ENCODE assay signal across 8 cellular contexts in the genomic region with DNA sequence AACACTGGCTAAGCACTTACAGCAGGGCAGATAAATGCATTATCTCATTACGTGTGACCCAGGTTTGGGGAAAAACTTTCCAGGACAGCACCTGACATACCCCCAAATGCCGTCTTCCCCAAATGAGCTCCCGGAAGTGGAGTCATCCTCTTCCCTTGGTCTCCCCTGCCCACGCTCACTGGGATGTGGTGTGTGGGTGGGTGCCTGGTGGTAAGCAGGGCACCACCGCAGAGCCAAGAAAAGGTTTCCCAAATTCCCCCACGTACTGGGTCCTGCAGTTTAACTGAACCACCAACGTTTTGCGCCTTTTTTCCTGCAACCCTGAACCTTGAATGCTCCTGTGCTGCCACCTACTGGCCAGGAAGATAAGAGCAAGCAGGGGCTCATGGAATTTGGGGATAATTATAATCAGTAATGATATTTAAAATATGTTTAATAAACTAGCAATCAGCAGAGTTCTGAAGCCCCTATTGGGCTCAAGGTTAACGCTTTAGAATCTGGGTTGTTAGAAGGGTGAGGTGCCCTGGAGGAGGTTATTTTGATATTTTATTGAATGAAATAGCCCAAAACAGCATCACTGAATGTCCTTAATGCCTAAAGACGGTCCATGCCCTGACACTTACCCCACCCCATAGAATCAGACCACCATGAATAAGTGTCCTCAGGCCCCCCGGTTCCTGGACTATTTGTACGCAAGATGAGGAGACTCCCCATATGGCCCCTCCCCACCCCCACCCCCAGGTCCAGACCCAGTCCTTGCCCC. TPM values are rescaled to one million over a fixed set of nuclear protein-coding genes. Genes with fewer than 3 reads are reported as not detected.
DNase-seq lines count a peak whose midpoint lies in the region; ATAC-seq, FAIRE-seq and TF ChIP-seq lines count a peak whose summit lies in the region.

No MANE protein-coding gene starts in this region.

- ATAC-seq in A549: peak; percentile 25 to 73; a peak in 4 of 6 replicates
- no peak for ATAC-seq in GM21381 (IDR thresholded peaks at IDR 0.05; ENCODE audit: unreplicated experiment)

- TF ChIP-seq EP300 in A549 (IDR thresholded peaks at IDR 0.05): no peak

- no peaks in the 10 kb centered on the region for H3K9me3 ChIP-seq in A549

- H3K36me3 Mint-ChIP-seq in mesothelial cell of epicardium: no peaks in the 10 kb centered on the region

- peak overlapping the region; percentile 14; the same call in 1 of the 3 replicates for H3K4me3 ChIP-seq in A549

- H3K27ac Mint-ChIP-seq in mesothelial cell of epicardium: no peak overlapping the region

- H3K4me1 ChIP-seq in A549: 0 out of 3 replicates have a peak, but pooled peaks cover 2% of the 10 kb centered on the region

- TF ChIP-seq POLR2A in A549 (IDR thresholded peaks at IDR 0.05; ENCODE audit: low read length) (no peak), GM12892 (IDR thresholded peaks at IDR 0.05; ENCODE audit: low read depth, low read length) (no peak)

- peak overlapping the region; percentile 80 for H3K4me2 ChIP-seq in A549

- 9% methylated on average over 12 of the region's 12 CpGs for WGBS in A549 (ENCODE audit: missing lambda C conversion rate)

- H3K27me3 Mint-ChIP-seq in mesothelial cell of epicardium (ENCODE audit: low read depth): peaks cover 38% of the 10 kb centered on the region

- CTCF ChIA-PET in A549 (lab: Yijun Ruan, JAX): interaction anchor here (0.6 to 14.4 kb wide), 70 partner anchors 9 to 717 kb away, joined by 3 to 225 read pairs (median 4); a partner anchor contains a TSS

- peak; percentile 36 for FAIRE-seq in A549 (lab: Jason Lieb, UNC)
- FAIRE-seq in GM12892 (lab: Jason Lieb, UNC): peak; percentile 64

- DNase-seq in A549 (ENCODE audit: low read depth in 1 of 2, low spot score in 1 of 2) (peak; percentile 57 to 70), GM12892 (ENCODE audit: insufficient read length) (no peak), NCI-H345 (lab: John Stamatoyannopoulos, UW) (peak; percentile 71), ecto neural progenitor cell (ENCODE audit: low spot score) (peak; percentile 83), mesothelial cell of epicardium (ENCODE audit: low spot score in 2 of 2, unreplicated experiment in 2 of 2) (peak in 1 of 2 experiments; percentile 79)
- peak; percentile 62 for DNase-seq in activated CD4-positive, alpha-beta T cell treated with anti-CD3 and anti-CD28 coated beads, Interleukin-2, amount 50 U/mL, for 1 hour
- DNase-seq in stimulated activated CD8-positive, alpha-beta memory T cell treated with anti-CD3 and anti-CD28 coated beads, Interleukin-7, amount 100 ng/mL, for 24 hours (ENCODE audit: low read depth): peak; percentile 43

- H3K27ac ChIP-seq in A549: peak overlapping the region in 1 of 2 experiments; percentile 61; a peak in 1 of 6 replicates

- no peak overlapping the region for H3K4me3 Mint-ChIP-seq in mesothelial cell of epicardium

- POLR2A ChIA-PET in A549 (lab: Yijun Ruan, JAX): no interaction called here

- no peaks in the 10 kb centered on the region for H3K9me3 Mint-ChIP-seq in mesothelial cell of epicardium

- no peaks in the 10 kb centered on the region for H3K4me1 Mint-ChIP-seq in mesothelial cell of epicardium

- peak; percentile 97 for TF ChIP-seq CTCF in A549 (IDR thresholded peaks at IDR 0.05)
- TF ChIP-seq CTCF in mesothelial cell of epicardium (IDR thresholded peaks at IDR 0.05; ENCODE audit: unreplicated experiment): peak; percentile 90

- TF ChIP-seq RAD21 in A549 (conservative IDR thresholded peaks at IDR 0.05 in 1 of 2, IDR thresholded peaks at IDR 0.05 in 1 of 2): peak; percentile 94 to 95

TF ChIP-seq in A549, 52 proteins besides CTCF, POLR2A, EP300 and RAD21:
- TF ChIP-seq, protein P1, sequence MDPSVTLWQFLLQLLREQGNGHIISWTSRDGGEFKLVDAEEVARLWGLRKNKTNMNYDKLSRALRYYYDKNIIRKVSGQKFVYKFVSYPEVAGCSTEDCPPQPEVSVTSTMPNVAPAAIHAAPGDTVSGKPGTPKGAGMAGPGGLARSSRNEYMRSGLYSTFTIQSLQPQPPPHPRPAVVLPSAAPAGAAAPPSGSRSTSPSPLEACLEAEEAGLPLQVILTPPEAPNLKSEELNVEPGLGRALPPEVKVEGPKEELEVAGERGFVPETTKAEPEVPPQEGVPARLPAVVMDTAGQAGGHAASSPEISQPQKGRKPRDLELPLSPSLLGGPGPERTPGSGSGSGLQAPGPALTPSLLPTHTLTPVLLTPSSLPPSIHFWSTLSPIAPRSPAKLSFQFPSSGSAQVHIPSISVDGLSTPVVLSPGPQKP (IDR thresholded peaks at IDR 0.05; ENCODE audit: low read depth, low read length): no peak
- TF ChIP-seq SMC3 (IDR thresholded peaks at IDR 0.05): peak; percentile 81

RNA-seq across cellular contexts. Expression of a gene that starts 8.0 kb away (rescaled TPM):
- polyA plus RNA-seq in A549 (2011; rRNA removed): not detected in 2 replicates
- not detected in 2 replicates for polyA plus RNA-seq in A549 (2012; cell fraction: cytosol; rRNA removed)
- polyA plus RNA-seq in A549 (2012; cell fraction: nucleus; rRNA removed): not detected in 2 replicates
- polyA plus RNA-seq in A549 (2017; fragmentation: RNase III; extraction: RNeasy Plus Mini Kit Qiagen cat#74134 plus additional on column Dnase treatment): not detected in 3 replicates
- not detected in 2 replicates for polyA minus RNA-seq in A549 (2011; rRNA and poly(A)+ RNA removed)
- not detected for polyA plus RNA-seq in GM12892 (2012; ENCODE audit: missing spikeins)
- total RNA-seq in mesothelial cell of epicardium: not detected in 3 replicates

RNA-seq across cellular contexts. Expression of a gene that starts 41.6 kb away (rescaled TPM):
- polyA plus RNA-seq in A549 (2011; rRNA removed): 1.1 and 1.2 TPM in 2 replicates
- 0.94 and 0.95 TPM in 2 replicates for polyA plus RNA-seq in A549 (2012; cell fraction: cytosol; rRNA removed)
- polyA plus RNA-seq in A549 (2012; cell fraction: nucleus; rRNA removed): 2.0 and 2.1 TPM in 2 replicates
- polyA plus RNA-seq in A549 (2017; fragmentation: RNase III; extraction: RNeasy Plus Mini Kit Qiagen cat#74134 plus additional on column Dnase treatment): 1.1 to 1.6 TPM (median 1.2 TPM) in 3 replicates
- 0.83 and 0.91 TPM in 2 replicates for polyA minus RNA-seq in A549 (2011; rRNA and poly(A)+ RNA removed)
- 0.13 TPM for polyA plus RNA-seq in GM12892 (2012; ENCODE audit: missing spikeins)
- total RNA-seq in mesothelial cell of epicardium: 2.5 to 3.1 TPM (median 2.8 TPM) in 3 replicates
